Comparison of ENCODE assay signal across 8 cellular contexts in genomic region chr10:12348870-12349627, GRCh38. TPM values are rescaled to one million over a fixed set of nuclear protein-coding genes. Genes with fewer than 3 reads are reported as not detected.
A peak's percentile ranks its signal among the peaks of the same experiment; 100 is the strongest.
DNase-seq lines count a peak whose midpoint lies in the region; ATAC-seq and TF ChIP-seq lines count a peak whose summit lies in the region.

Gene CAMK1D, plus strand, starts transcription at chr10:12349547.

- peaks cover 31 to 44% (median 41%) of the 10 kb centered on the region in 3 donors for H3K4me1 Mint-ChIP-seq in IgD-negative memory B cell
- H3K4me1 Mint-ChIP-seq in T-cell: peaks cover 43 to 49% (median 46%) of the 10 kb centered on the region in 3 donors

- no peaks in the 10 kb centered on the region for H3K27me3 ChIP-seq in DOHH2 (ENCODE audit: control insufficient read depth, low read length)
- no peaks in the 10 kb centered on the region for H3K27me3 ChIP-seq in left ventricle myocardium inferior (ENCODE audit: low read depth)
- peaks cover 0 to 19% (median 8%) of the 10 kb centered on the region in 3 donors for H3K27me3 ChIP-seq in psoas muscle (ENCODE audit: insufficient read depth in 3 of 3, low read length in 2 of 3)
- no peaks in the 10 kb centered on the region for H3K27me3 ChIP-seq in uterus

- ATAC-seq in GM21515 (IDR thresholded peaks at IDR 0.05; ENCODE audit: unreplicated experiment): peak; percentile 41
- ATAC-seq in T-cell (replicated peaks in 1 of 4): peak; percentile 71 to 77 (median 74)
- ATAC-seq in psoas muscle: peak; percentile 40 to 72 (median 57)

- H3K79me2 ChIP-seq in DOHH2 (ENCODE audit: control insufficient read depth, low read length): peaks cover 47% of the 10 kb centered on the region

- H3K9me3 ChIP-seq in DOHH2 (ENCODE audit: control insufficient read depth, insufficient read depth, low read length) (no peaks in the 10 kb centered on the region), left ventricle myocardium inferior (replicated peaks) (no peaks in the 10 kb centered on the region), psoas muscle (no peaks in the 10 kb centered on the region), uterus (no peaks in the 10 kb centered on the region)

- H3K27me3 Mint-ChIP-seq in IgD-negative memory B cell: no peaks in the 10 kb centered on the region
- H3K27me3 Mint-ChIP-seq in T-cell: no peaks in the 10 kb centered on the region

- H3K4me3 ChIP-seq in DOHH2 (ENCODE audit: low read length) (peak within 1 kb of the TSS; percentile 98), left ventricle myocardium inferior (peak within 1 kb of the TSS; percentile 92), psoas muscle (peak within 1 kb of the TSS; percentile 69), uterus (peak within 1 kb of the TSS; percentile 56 to 95)

- 0 to 1% (median 0%) methylated on average over 31 to 93 of the region's 95 CpGs for WGBS in adipose tissue, 3 donors
- WGBS in psoas muscle, 3 donors: 0 to 1% (median 0%) methylated on average over 28 to 89 of the region's 95 CpGs

- intact Hi-C loops in left ventricle myocardium inferior (cut with micrococcal nuclease): no loop called here
- intact Hi-C loops in psoas muscle (cut with DNase I): no loop called here
- intact Hi-C loops in uterus (cut with DNase I; ENCODE audit: low total_unique reads): no loop called here

- H3K9me2 ChIP-seq in DOHH2 (replicated peaks; ENCODE audit: control insufficient read depth, low read length): no peaks in the 10 kb centered on the region

- H4K20me1 ChIP-seq in DOHH2 (ENCODE audit: control insufficient read depth, insufficient read depth, low read depth, low read length): peaks cover 13% of the 10 kb centered on the region; the same call in 1 of the 2 replicates

- TF ChIP-seq CTCF in DOHH2 (IDR thresholded peaks at IDR 0.05; ENCODE audit: low read depth, low read length, poor library complexity, severe bottlenecking): peak; percentile 47
- TF ChIP-seq CTCF in left ventricle myocardium inferior (IDR thresholded peaks at IDR 0.05; ENCODE audit: borderline replicate concordance): peak; percentile 41
- TF ChIP-seq CTCF in psoas muscle (IDR thresholded peaks at IDR 0.05): no peak
- TF ChIP-seq CTCF in uterus (IDR thresholded peaks at IDR 0.05): peak; percentile 29 to 70 (median 38)

- peak within 1 kb of the TSS; percentile 97 to 100 (median 98) for H3K4me3 Mint-ChIP-seq in IgD-negative memory B cell
- peak within 1 kb of the TSS; percentile 96 to 97 (median 97) for H3K4me3 Mint-ChIP-seq in T-cell

- POLR2A ChIA-PET in T-cell (lab: Charles Lee): interaction anchor here in 1 of 2 donors (0.6 to 1.5 kb wide), 7 partner anchors 15 to 306 kb away, joined by 3 to 7 read pairs (median 3); no protein-coding TSS in a partner anchor

- H3K36me3 Mint-ChIP-seq in IgD-negative memory B cell (no peaks in the 10 kb centered on the region), T-cell (no peaks in the 10 kb centered on the region)

- H3K36me3 ChIP-seq in DOHH2 (ENCODE audit: control insufficient read depth, low read length) (peaks cover 29% of the 10 kb centered on the region), left ventricle myocardium inferior (no peaks in the 10 kb centered on the region), psoas muscle (ENCODE audit: insufficient read depth in 1 of 2, low read depth in 1 of 2) (no peaks in the 10 kb centered on the region), uterus (no peaks in the 10 kb centered on the region)

- peaks cover 78% of the 10 kb centered on the region for H3K4me1 ChIP-seq in DOHH2 (ENCODE audit: control insufficient read depth, low read length)
- H3K4me1 ChIP-seq in left ventricle myocardium inferior: peaks cover 35% of the 10 kb centered on the region
- peaks cover 10% of the 10 kb centered on the region for H3K4me1 ChIP-seq in psoas muscle
- no peaks in the 10 kb centered on the region for H3K4me1 ChIP-seq in uterus

- CTCF ChIA-PET in T-cell (lab: Charles Lee): interaction anchor here in 1 of 2 donors (0.6 to 1.5 kb wide), 10 partner anchors 10 to 307 kb away, joined by 3 to 6 read pairs (median 3); no protein-coding TSS in a partner anchor

- peaks cover 32% of the 10 kb centered on the region for H3F3A ChIP-seq in DOHH2 (ENCODE audit: control insufficient read depth, insufficient read depth)

- DNase-seq in T-cell (peak; percentile 81 to 93 (median 90)), left ventricle myocardium inferior (peak; percentile 82), psoas muscle (peak; percentile 82 to 87), uterus (peak; percentile 77 to 79)

- TF ChIP-seq POLR2A in uterus (IDR thresholded peaks at IDR 0.05): peak in 1 of 2 donors; percentile 28

- H3K4me2 ChIP-seq in DOHH2 (ENCODE audit: low read length): peak within 1 kb of the TSS; percentile 98

- peak within 1 kb of the TSS; percentile 88 for H3K27ac ChIP-seq in DOHH2 (ENCODE audit: low read depth, low read length)
- H3K27ac ChIP-seq in adipose tissue (ENCODE audit: low read depth, low read length): peak within 1 kb of the TSS; percentile 67
- H3K27ac ChIP-seq in left ventricle myocardium inferior (replicated peaks): peak within 1 kb of the TSS; percentile 87
- H3K27ac ChIP-seq in psoas muscle: no peak within 1 kb of the TSS
- H3K27ac ChIP-seq in uterus: peak within 1 kb of the TSS; percentile 87 to 95

- H3K27ac Mint-ChIP-seq in IgD-negative memory B cell (peak within 1 kb of the TSS; percentile 98 to 99 (median 99)), T-cell (peak within 1 kb of the TSS; percentile 96 to 97)

- H3K9me3 Mint-ChIP-seq in IgD-negative memory B cell (no peaks in the 10 kb centered on the region), T-cell (no peaks in the 10 kb centered on the region)

RNA-seq across cellular contexts. Expression of gene CAMK1D, which starts in this region (rescaled TPM):
- polyA plus RNA-seq in IgD-negative memory B cell (41.4 TPM), adipose tissue (1 to 10 TPM; 2.2 to 9.7 (median 8.4) TPM), psoas muscle (under 1 TPM; 0.39 to 0.53 (median 0.47) TPM)
- total RNA-seq in T-cell (10 to 100 TPM; 16.8 to 31.3 (median 23.6) TPM), left ventricle myocardium inferior (2.5 TPM), psoas muscle (1 to 10 TPM in 3 of 4 donors, under 1 TPM in 1; 0.47 to 1.8 (median 1.3) TPM), uterus (10 to 100 TPM in 3 of 4 donors, 1 to 10 TPM in 1; 3.5 to 48.4 (median 10.8) TPM)
